8 cellular contexts compared by ENCODE assay signal in genomic region chr4:52657630-52658501, GRCh38. TPM values are rescaled to one million over a fixed set of nuclear protein-coding genes. Genes with fewer than 3 reads are reported as not detected.
DNase-seq lines count a peak whose midpoint lies in the region; ATAC-seq and TF ChIP-seq lines count a peak whose summit lies in the region.

No MANE protein-coding gene starts in this region.

- peaks cover 0 to 1% (median 0%) of the 10 kb centered on the region in 3 donors for H3K9me3 Mint-ChIP-seq in IgD-negative memory B cell
- H3K9me3 Mint-ChIP-seq in stimulated activated effector memory CD8-positive, alpha-beta T cell treated with anti-CD3 and anti-CD28 coated beads, Interleukin-12 subunit alpha, Interleukin-12 subunit beta, amount 100 ng/mL, for 72 hours, result no peaks in the 10 kb centered on the region

- 0 out of 2 replicates have a peak overlapping the region, but pooled peaks have one; percentile 10 for H3K27ac ChIP-seq in C4-2B

- peak overlapping the region; percentile 39 to 80 (median 63) for H3K27ac Mint-ChIP-seq in IgD-negative memory B cell
- peak overlapping the region; percentile 76 for H3K27ac Mint-ChIP-seq in stimulated activated effector memory CD8-positive, alpha-beta T cell treated with anti-CD3 and anti-CD28 coated beads, Interleukin-12 subunit alpha, Interleukin-12 subunit beta, amount 100 ng/mL, for 72 hours

- no peaks in the 10 kb centered on the region for H3K36me3 Mint-ChIP-seq in IgD-negative memory B cell
- H3K36me3 Mint-ChIP-seq in stimulated activated effector memory CD8-positive, alpha-beta T cell treated with anti-CD3 and anti-CD28 coated beads, Interleukin-12 subunit alpha, Interleukin-12 subunit beta, amount 100 ng/mL, for 72 hours, result no peaks in the 10 kb centered on the region

- peak overlapping the region; percentile 71 to 89 (median 80) for H3K4me3 Mint-ChIP-seq in IgD-negative memory B cell
- peak overlapping the region; percentile 77 for H3K4me3 Mint-ChIP-seq in stimulated activated effector memory CD8-positive, alpha-beta T cell treated with anti-CD3 and anti-CD28 coated beads, Interleukin-12 subunit alpha, Interleukin-12 subunit beta, amount 100 ng/mL, for 72 hours

- H3K4me1 Mint-ChIP-seq in IgD-negative memory B cell, result peaks cover 11 to 24% (median 18%) of the 10 kb centered on the region in 3 donors
- H3K4me1 Mint-ChIP-seq in stimulated activated effector memory CD8-positive, alpha-beta T cell treated with anti-CD3 and anti-CD28 coated beads, Interleukin-12 subunit alpha, Interleukin-12 subunit beta, amount 100 ng/mL, for 72 hours, result peaks cover 32% of the 10 kb centered on the region

- no peak for ATAC-seq in stimulated activated effector memory CD8-positive, alpha-beta T cell treated with anti-CD3 and anti-CD28 coated beads, Interleukin-12 subunit alpha, Interleukin-12 subunit beta, amount 100 ng/mL, for 72 hours
- no peak for ATAC-seq in HG03469 (IDR thresholded peaks at IDR 0.05; ENCODE audit: unreplicated experiment)
- no peak for ATAC-seq in HG02852 (IDR thresholded peaks at IDR 0.05; ENCODE audit: unreplicated experiment)

- TF ChIP-seq CTCF in C4-2B (conservative IDR thresholded peaks at IDR 0.05), result no peak

- DNase-seq in astrocyte of the hippocampus (ENCODE audit: low read depth, low spot score) (peak; percentile 54), iPS-NIHi11 (ENCODE audit: low spot score) (peak; percentile 60), foreskin melanocyte (no peak)
- DNase-seq in stimulated activated effector memory CD8-positive, alpha-beta T cell treated with anti-CD3 and anti-CD28 coated beads, Interleukin-12 subunit alpha, Interleukin-12 subunit beta, amount 100 ng/mL, for 72 hours (ENCODE audit: low spot score in 2 of 2), result no peak

- H3K27me3 Mint-ChIP-seq in IgD-negative memory B cell, result no peaks in the 10 kb centered on the region

RNA-seq across cellular contexts. Expression of gene USP46, which starts 1.2 kb away (rescaled TPM):
- 3.5 TPM for polyA plus RNA-seq in IgD-negative memory B cell

Comparison
In these comparisons a context has a peak if more than half of its experiments do, and no peak if none do; other contexts are left out.
1. DNase-seq: peak in astrocyte of the hippocampus (single experiment) and iPS-NIHi11 (single experiment); none in stimulated activated effector memory CD8-positive, alpha-beta T cell treated with anti-CD3 and anti-CD28 coated beads, Interleukin-12 subunit alpha, Interleukin-12 subunit beta, amount 100 ng/mL, for 72 hours (0 of 2) and foreskin melanocyte (single experiment).